17 cellular contexts compared by ENCODE assay signal in genomic region chr5:21709766-21710165, GRCh38.
"Had no signal": no experiment of that assay in that cellular context is flagged by ENCODE, and none has a peak within 500 bp of the region (broad histone marks: within the 10 kb centered on the region; RNA-seq: fewer than 3 reads in every experiment).

No MANE protein-coding gene starts in this region.

- H3K27me3 Mint-ChIP-seq: activated CD4-positive, alpha-beta memory T cell treated with anti-CD3 and anti-CD28 coated beads for 36 hours; activated naive CD8-positive, alpha-beta T cell; activated T-cell treated with anti-CD3 and anti-CD28 coated beads, Interleukin-2, amount 50 U/mL, for 24 hours; brain; naive B cell had no signal

- H3K4me1 ChIP-seq: left ventricle myocardium inferior, thyroid gland had no signal

- H3K4me3 ChIP-seq: coronary artery, left ventricle myocardium inferior, ovary, thyroid gland had no signal

- H3K27ac Mint-ChIP-seq: activated CD4-positive, alpha-beta memory T cell treated with anti-CD3 and anti-CD28 coated beads for 36 hours; activated naive CD8-positive, alpha-beta T cell; activated T-cell treated with anti-CD3 and anti-CD28 coated beads, Interleukin-2, amount 50 U/mL, for 24 hours; brain; naive B cell; stimulated activated effector memory CD8-positive, alpha-beta T cell treated with anti-CD3 and anti-CD28 coated beads, Interleukin-12 subunit alpha, Interleukin-12 subunit beta, amount 100 ng/mL, for 72 hours had no signal

- H3K27ac ChIP-seq: coronary artery, left ventricle myocardium inferior, ovary, thyroid gland, VCaP had no signal

- H3K36me3 ChIP-seq: left ventricle myocardium inferior, ovary, thyroid gland had no signal

- H3K4me1 Mint-ChIP-seq: naive B cell; stimulated activated effector memory CD8-positive, alpha-beta T cell treated with anti-CD3 and anti-CD28 coated beads, Interleukin-12 subunit alpha, Interleukin-12 subunit beta, amount 100 ng/mL, for 72 hours had no signal

- H3K27me3 ChIP-seq: ovary, thyroid gland had no signal

- H3K36me3 Mint-ChIP-seq: activated CD4-positive, alpha-beta memory T cell treated with anti-CD3 and anti-CD28 coated beads for 36 hours; activated naive CD8-positive, alpha-beta T cell; brain; naive B cell; stimulated activated effector memory CD8-positive, alpha-beta T cell treated with anti-CD3 and anti-CD28 coated beads, Interleukin-12 subunit alpha, Interleukin-12 subunit beta, amount 100 ng/mL, for 72 hours had no signal

- H3K9me3 Mint-ChIP-seq: brain had no signal

- ATAC-seq: esophagus mucosa had no signal

- H3K4me3 Mint-ChIP-seq: activated CD4-positive, alpha-beta memory T cell treated with anti-CD3 and anti-CD28 coated beads for 36 hours; activated naive CD8-positive, alpha-beta T cell; activated T-cell treated with anti-CD3 and anti-CD28 coated beads, Interleukin-2, amount 50 U/mL, for 24 hours; brain; naive B cell; stimulated activated effector memory CD8-positive, alpha-beta T cell treated with anti-CD3 and anti-CD28 coated beads, Interleukin-12 subunit alpha, Interleukin-12 subunit beta, amount 100 ng/mL, for 72 hours had no signal

- DNase-seq: activated CD4-positive, alpha-beta memory T cell treated with anti-CD3 and anti-CD28 coated beads for 36 hours; activated CD4-positive, alpha-beta T cell treated with anti-CD3 and anti-CD28 coated beads for 1 hour; activated effector memory CD4-positive, alpha-beta T cell treated with anti-CD3 and anti-CD28 coated beads, Interleukin-2, amount 50 U/mL, for 16 hours; activated T-cell treated with anti-CD3 and anti-CD28 coated beads, Interleukin-2, amount 50 U/mL, for 24 hours; central memory CD4-positive, alpha-beta T cell; hippocampal formation; kidney; left ventricle myocardium inferior; naive B cell; ovary; thyroid gland had no signal

- H3K9me3 ChIP-seq: left ventricle myocardium inferior, ovary, thyroid gland had no signal
